ENCODE assay signal across 9 cellular contexts in genomic region chr2:197131558-197131855, GRCh38.
DNase-seq lines count a peak whose midpoint lies in the region; ATAC-seq, FAIRE-seq and TF ChIP-seq lines count a peak whose summit lies in the region.
"Had no signal": no experiment of that assay in that cellular context is flagged by ENCODE, and none has a peak within 500 bp of the region (broad histone marks: within the 10 kb centered on the region; RNA-seq: fewer than 3 reads in every experiment).

No MANE protein-coding gene starts in this region.

- intact Hi-C loops in GM12878 (cut with micrococcal nuclease; ENCODE audit: unreplicated experiment) = loop anchor here (2.0 kb wide), 1 partner anchor 13 kb away; no protein-coding TSS in a partner anchor

- H3K4me2 ChIP-seq in GM12878 (ENCODE audit: control insufficient read depth, insufficient read depth) = peak overlapping the region; percentile 81
- H3K4me2 ChIP-seq: SK-N-SH had no signal

- no peak for TF ChIP-seq EP300 in GM12878 (IDR thresholded peaks at IDR 0.05; ENCODE audit: borderline replicate concordance in 1 of 2, control insufficient read depth in 1 of 2, low read depth in 2 of 2, low read length in 2 of 2)

- POLR2A ChIA-PET in GM12878 (lab: Charles Lee) = interaction anchor here (0.7 to 1.3 kb wide), 5 partner anchors 14 to 83 kb away, joined by 3 to 6 read pairs (median 4); no protein-coding TSS in a partner anchor

- in situ Hi-C loops in GM12878 (cut with MboI) = no loop called here

- peak overlapping the region; percentile 49 for H3K9ac ChIP-seq in GM12878 (ENCODE audit: control insufficient read depth, insufficient read depth, low read length)
- H3K9ac ChIP-seq: SK-N-SH had no signal

- no peaks in the 10 kb centered on the region for H3K27me3 ChIP-seq in GM12878 (replicated peaks in 1 of 2; ENCODE audit: control insufficient read depth in 2 of 2, insufficient read depth in 2 of 2, low read length in 1 of 2)

- TF ChIP-seq RAD21 in GM12878 (IDR thresholded peaks at IDR 0.05; ENCODE audit: insufficient read depth, low read depth, low read length) = no peak

- 0 out of 2 replicates have a peak, but pooled peaks have one; percentile 45 for TF ChIP-seq POLR2A in GM12878 (IDR thresholded peaks at IDR 0.05; ENCODE audit: low read depth, low read length)

- SMC1A ChIA-PET in GM12878 (lab: Charles Lee; ENCODE audit: uncharacterized antibody, unreplicated experiment) = interaction anchor here (1.1 to 6.4 kb wide), 8 partner anchors 10 to 172 kb away, joined by 3 to 52 read pairs (median 8); no protein-coding TSS in a partner anchor

- H3K9me3 ChIP-seq in GM12878 (replicated peaks; ENCODE audit: control insufficient read depth, insufficient read depth, low read length) = peaks cover 5% of the 10 kb centered on the region; the same call in 2 of the 3 replicates

- TF ChIP-seq CTCF in GM12878 (IDR thresholded peaks at IDR 0.05 in 2 of 3, conservative IDR thresholded peaks at IDR 0.05 in 1 of 3; ENCODE audit: control insufficient read depth in 2 of 3, extremely low read depth in 1 of 3, insufficient read depth in 1 of 3, low read depth in 3 of 3, low read length in 3 of 3) (no peak), omental fat pad (IDR thresholded peaks at IDR 0.05) (no peak)

- RAD21 ChIA-PET in GM12878 (lab: Charles Lee; ENCODE audit: unreplicated experiment) = interaction anchor here (0.7 to 5.5 kb wide), 8 partner anchors 10 to 177 kb away, joined by 3 to 26 read pairs (median 6); no protein-coding TSS in a partner anchor

- peaks cover 29% of the 10 kb centered on the region for H3K4me1 ChIP-seq in GM12878 (ENCODE audit: control insufficient read depth, insufficient read depth, low read length)

- H3K4me3 ChIP-seq in GM12878 = peak overlapping the region; percentile 4; the same call in 1 of the 2 replicates

- no TSS peak for BruUV-seq in GM12878 (replicated peaks; lab: Mats Ljungman, UMichigan)

- ATAC-seq in GM21381 (IDR thresholded peaks at IDR 0.05; ENCODE audit: unreplicated experiment) (peak; percentile 68), HG03159 (IDR thresholded peaks at IDR 0.05; ENCODE audit: unreplicated experiment) (peak; percentile 78), GM12878 (peak; percentile 84), omental fat pad (ENCODE audit: low FRiP score) (no peak)

- peak overlapping the region; percentile 77 for H3K27ac ChIP-seq in GM12878 (ENCODE audit: control insufficient read depth, insufficient read depth)

- WGBS in GM12878 (ENCODE audit: insufficient coverage, insufficient replicate concordance, low lambda C conversion rate, missing lambda C conversion rate) = 10% methylated on average over 4 of the region's 4 CpGs

- CTCF ChIA-PET in GM12878 (lab: Yijun Ruan, JAX) = interaction anchor here (0.9 to 6.5 kb wide), 7 partner anchors 13 to 67 kb away, joined by 3 to 63 read pairs (median 9); no protein-coding TSS in a partner anchor

- H3K79me2 ChIP-seq in GM12878 (ENCODE audit: control insufficient read depth, insufficient read depth, low read length) = peaks cover 5% of the 10 kb centered on the region

- FAIRE-seq in GM18507 (lab: Jason Lieb, UNC) = peak; percentile 83
- FAIRE-seq in GM12878 (lab: Jason Lieb, UNC) = peak; percentile 13

- H3K36me3 ChIP-seq in GM12878 (ENCODE audit: control insufficient read depth in 2 of 2, insufficient read depth in 2 of 2, low read length in 1 of 2) = peaks cover 7 to 16% of the 10 kb centered on the region in 2 experiments; a peak in 3 of 4 replicates

- DNase-seq in GM18507 (ENCODE audit: extremely low spot score, insufficient read length, low read depth) (peak; percentile 26), GM12878 (ENCODE audit: low read depth, low spot score) (no peak), superior temporal gyrus (ENCODE audit: extremely low spot score) (no peak), DMS153 treated with DMSO at 0.1 percent for 48 hours (lab: John Stamatoyannopoulos, UW; ENCODE audit: unreplicated experiment) (no peak), omental fat pad (ENCODE audit: low spot score) (no peak)
- DNase-seq in stimulated activated naive CD4-positive, alpha-beta T cell (lab: John Stamatoyannopoulos, UW) = no peak
- DNase-seq: SK-N-SH had no signal

- no peaks in the 10 kb centered on the region for H4K20me1 ChIP-seq in GM12878 (ENCODE audit: control insufficient read depth, insufficient read depth)

- peak overlapping the region; percentile 59; the same call in 1 of the 2 replicates for H2AFZ ChIP-seq in GM12878 (ENCODE audit: control insufficient read depth, low read depth, low read length)

TF ChIP-seq in GM12878, 131 proteins besides CTCF, POLR2A, EP300 and RAD21:
- TF ChIP-seq FOXK2 (IDR thresholded peaks at IDR 0.05) (no peak), SPI1 (IDR thresholded peaks at IDR 0.05; ENCODE audit: borderline replicate concordance, insufficient read depth, low read depth, low read length) (peak; percentile 79), BHLHE40 (IDR thresholded peaks at IDR 0.05; ENCODE audit: borderline replicate concordance in 1 of 2, low read depth in 2 of 2, low read length in 1 of 2) (no peak), RUNX3 (IDR thresholded peaks at IDR 0.05; ENCODE audit: low read length) (peak; percentile 25; the same call in 1 of the 2 replicates), TCF7 (IDR thresholded peaks at IDR 0.05; ENCODE audit: borderline replicate concordance) (peak; percentile 16; the same call in 1 of the 2 replicates), ATF2 (IDR thresholded peaks at IDR 0.05; ENCODE audit: low read length) (0 out of 2 replicates have a peak, but pooled peaks have one; percentile 26)
